ENCODE assay signal across 19 cellular contexts in the genomic region with DNA sequence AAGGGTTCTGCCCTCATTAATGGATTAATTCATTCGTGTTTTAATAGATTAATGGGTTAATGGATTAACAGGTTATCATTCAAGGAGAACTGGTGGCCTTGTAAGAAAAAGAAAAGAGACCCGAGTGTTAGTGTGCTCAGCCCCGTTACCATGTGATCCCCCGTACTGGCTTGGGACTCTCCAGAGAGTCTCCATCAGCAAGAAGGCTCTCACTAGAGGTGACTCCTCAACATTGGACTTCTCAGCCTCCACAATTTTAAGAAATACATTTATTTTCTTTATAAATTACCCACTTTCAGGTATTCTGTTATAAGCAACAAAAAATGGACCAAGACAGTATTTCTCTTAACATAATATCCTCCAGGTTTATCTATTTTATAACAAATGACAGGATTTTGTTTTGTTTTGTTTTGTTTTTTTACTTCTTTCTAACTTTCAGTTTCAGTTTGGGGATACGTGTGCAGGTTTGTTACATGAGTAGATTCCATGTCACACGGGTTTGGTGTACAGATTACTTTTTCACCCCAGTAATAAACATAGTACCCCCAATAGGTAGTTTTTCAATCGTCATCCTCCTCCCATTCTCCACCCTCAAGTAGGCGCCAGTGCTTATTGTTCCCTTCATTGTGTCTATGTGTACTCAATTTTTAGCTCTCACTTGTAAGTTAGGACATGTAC.
DNase-seq lines count a peak whose midpoint lies in the region; ATAC-seq lines count a peak whose summit lies in the region.
"Had no signal": no experiment of that assay in that cellular context is flagged by ENCODE, and none has a peak within 500 bp of the region (broad histone marks: within the 10 kb centered on the region; RNA-seq: fewer than 3 reads in every experiment).

No MANE protein-coding gene starts in this region.

- peak overlapping the region; percentile 9 for H3K4me3 Mint-ChIP-seq in activated naive CD8-positive, alpha-beta T cell
- no peak overlapping the region for H3K4me3 Mint-ChIP-seq in activated naive CD8-positive, alpha-beta T cell treated with anti-CD3 and anti-CD28 coated beads for 36 hours
- peak overlapping the region; percentile 1 to 7 for H3K4me3 Mint-ChIP-seq in effector memory CD8-positive, alpha-beta T cell
- H3K4me3 Mint-ChIP-seq: CD4-positive, CD25-positive, alpha-beta regulatory T cell; GM23338 had no signal

- no peaks in the 10 kb centered on the region for H3K27me3 Mint-ChIP-seq in activated naive CD8-positive, alpha-beta T cell
- no peaks in the 10 kb centered on the region for H3K27me3 Mint-ChIP-seq in activated naive CD8-positive, alpha-beta T cell treated with anti-CD3 and anti-CD28 coated beads for 36 hours
- H3K27me3 Mint-ChIP-seq in effector memory CD8-positive, alpha-beta T cell = no peaks in the 10 kb centered on the region
- H3K27me3 Mint-ChIP-seq: CD4-positive, CD25-positive, alpha-beta regulatory T cell had no signal

- ATAC-seq in effector memory CD8-positive, alpha-beta T cell (replicated peaks) = no peak
- ATAC-seq: GM23338, K562 had no signal

- no peaks in the 10 kb centered on the region for H3K4me1 Mint-ChIP-seq in activated naive CD8-positive, alpha-beta T cell (ENCODE audit: low read depth)
- H3K4me1 Mint-ChIP-seq in activated naive CD8-positive, alpha-beta T cell treated with anti-CD3 and anti-CD28 coated beads for 36 hours = no peaks in the 10 kb centered on the region
- peaks cover 0 to 4% of the 10 kb centered on the region in 2 donors for H3K4me1 Mint-ChIP-seq in effector memory CD8-positive, alpha-beta T cell (ENCODE audit: low read depth in 2 of 2)

- intact Hi-C loops in posterior vena cava (cut with DNase I) = no loop called here

- H3K27ac Mint-ChIP-seq in activated naive CD8-positive, alpha-beta T cell = no peak overlapping the region
- H3K27ac Mint-ChIP-seq in activated naive CD8-positive, alpha-beta T cell treated with anti-CD3 and anti-CD28 coated beads for 36 hours = no peak overlapping the region
- H3K27ac Mint-ChIP-seq in effector memory CD8-positive, alpha-beta T cell = no peak overlapping the region
- H3K27ac Mint-ChIP-seq: CD4-positive, CD25-positive, alpha-beta regulatory T cell; GM23338 had no signal

- H3K36me3 Mint-ChIP-seq in activated naive CD8-positive, alpha-beta T cell = no peaks in the 10 kb centered on the region
- H3K36me3 Mint-ChIP-seq in activated naive CD8-positive, alpha-beta T cell treated with anti-CD3 and anti-CD28 coated beads for 36 hours = no peaks in the 10 kb centered on the region
- no peaks in the 10 kb centered on the region for H3K36me3 Mint-ChIP-seq in effector memory CD8-positive, alpha-beta T cell (ENCODE audit: insufficient read depth)
- H3K36me3 Mint-ChIP-seq: CD4-positive, CD25-positive, alpha-beta regulatory T cell had no signal

- DNase-seq in activated naive CD8-positive, alpha-beta T cell treated with anti-CD3 and anti-CD28 coated beads for 36 hours = no peak
- peak; percentile 19 for DNase-seq in OCI-M1 (lab: John Stamatoyannopoulos, UW)
- DNase-seq in effector memory CD8-positive, alpha-beta T cell = no peak
- DNase-seq in posterior vena cava (ENCODE audit: low spot score) = no peak
- no peak for DNase-seq in medulla oblongata (ENCODE audit: extremely low spot score)
- no peak for DNase-seq in amniotic stem cell (lab: John Stamatoyannopoulos, UW)
- DNase-seq: BE2C; Calu3; CD4-positive, CD25-positive, alpha-beta regulatory T cell; DMS53; HCEC 1CT; MV-4-11; NCI-H187; NCI-H2227 treated with DMSO at 0.1 percent for 48 hours; NCI-H510A treated with DMSO at 0.1 percent for 48 hours; NCI-H82 had no signal

- H3K9me3 Mint-ChIP-seq in activated naive CD8-positive, alpha-beta T cell (ENCODE audit: low read depth) = peaks cover 6% of the 10 kb centered on the region
- peaks cover 3% of the 10 kb centered on the region for H3K9me3 Mint-ChIP-seq in activated naive CD8-positive, alpha-beta T cell treated with anti-CD3 and anti-CD28 coated beads for 36 hours
- no peaks in the 10 kb centered on the region for H3K9me3 Mint-ChIP-seq in effector memory CD8-positive, alpha-beta T cell
